Comparison of ENCODE assay signal across 20 cellular contexts in the genomic region with DNA sequence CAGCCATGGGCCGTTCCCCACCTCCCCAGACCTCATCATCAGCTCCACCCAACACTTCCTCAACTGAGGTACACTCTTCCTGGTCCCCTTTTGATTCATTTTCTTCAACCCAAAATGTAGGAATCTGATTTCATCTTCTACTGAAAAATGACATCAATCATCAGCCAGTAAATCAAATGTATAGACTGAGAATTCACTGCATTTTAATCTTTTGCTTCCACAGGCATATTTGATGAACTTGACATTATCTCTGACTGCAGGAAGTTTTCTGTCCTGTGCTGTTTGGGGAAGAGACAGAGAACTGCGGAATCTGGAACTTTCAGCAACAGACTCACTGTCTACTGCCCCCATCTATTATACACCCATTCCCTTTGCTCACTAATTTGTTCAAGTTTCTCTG. TPM values are rescaled to one million over a fixed set of nuclear protein-coding genes. Genes with fewer than 3 reads are reported as not detected.
DNase-seq lines count a peak whose midpoint lies in the region; ATAC-seq, FAIRE-seq and TF ChIP-seq lines count a peak whose summit lies in the region.
"Had no signal": no experiment of that assay in that cellular context is flagged by ENCODE, and none has a peak within 500 bp of the region (broad histone marks: within the 10 kb centered on the region; RNA-seq: fewer than 3 reads in every experiment).

No MANE protein-coding gene starts in this region.

- H3K9ac ChIP-seq in K562 (ENCODE audit: insufficient read depth in 1 of 2, low read depth in 2 of 2, low read length in 2 of 2), result no peak overlapping the region

- peaks cover 28 to 57% (median 44%) of the 10 kb centered on the region in 4 donors for H3K4me1 Mint-ChIP-seq in CD4-positive, CD25-positive, alpha-beta regulatory T cell
- H3K4me1 Mint-ChIP-seq in CD4-positive, alpha-beta T cell (ENCODE audit: low read depth), result peaks cover 12% of the 10 kb centered on the region
- H3K4me1 Mint-ChIP-seq in natural killer cell, result peaks cover 73 to 79% of the 10 kb centered on the region in 2 donors

- no peak overlapping the region for H3K4me2 ChIP-seq in K562 (ENCODE audit: insufficient read depth, low read length)
- H3K4me2 ChIP-seq: A549 had no signal

- no peak for TF ChIP-seq RAD21 in K562 (CRISPR knock-in tag; conservative IDR thresholded peaks at IDR 0.05 in 1 of 2, IDR thresholded peaks at IDR 0.05 in 1 of 2)

- DNase-seq in CD4-positive, CD25-positive, alpha-beta regulatory T cell, result no peak
- DNase-seq in CD4-positive, alpha-beta T cell, result no peak
- DNase-seq in K562 (ENCODE audit: extremely low read depth in 1 of 4, low spot score in 3 of 4) (peak in 1 of 4 experiments; percentile 14), natural killer cell (no peak), substantia nigra (lab: John Stamatoyannopoulos, UW) (no peak), left cardiac atrium (no peak), NCI-H128 (lab: John Stamatoyannopoulos, UW; ENCODE audit: unreplicated experiment) (no peak)
- DNase-seq: BE2C, Calu3, DMS 273 treated with DMSO at 0.1 percent for 48 hours, HCEC 1CT, HFFc6 had no signal

- H3K4me1 ChIP-seq in CD4-positive, CD25-positive, alpha-beta regulatory T cell (ENCODE audit: control insufficient read depth, insufficient read depth, low read length, poor library complexity, severe bottlenecking), result peaks cover 14% of the 10 kb centered on the region
- H3K4me1 ChIP-seq in K562 (replicated peaks in 1 of 2; ENCODE audit: control insufficient read depth in 2 of 2, insufficient read depth in 2 of 2, low read length in 2 of 2), result no peaks in the 10 kb centered on the region
- H3K4me1 ChIP-seq: A549, BE2C had no signal

- no peak overlapping the region for H3K27ac ChIP-seq in CD4-positive, CD25-positive, alpha-beta regulatory T cell (ENCODE audit: insufficient read depth, low read length, poor library complexity, severe bottlenecking)
- no peak overlapping the region for H3K27ac ChIP-seq in CD4-positive, alpha-beta T cell (ENCODE audit: low read depth, low read length)
- H3K27ac ChIP-seq in K562 (ENCODE audit: extremely low read depth, low read depth, low read length), result no peak overlapping the region
- no peak overlapping the region for H3K27ac ChIP-seq in substantia nigra (ENCODE audit: low read depth, low read length, poor library complexity, severe bottlenecking)
- H3K27ac ChIP-seq: A549, C4-2B had no signal

- intact Hi-C loops in CD4-positive, alpha-beta T cell (cut with DNase I, micrococcal nuclease), result no loop called here
- intact Hi-C loops in K562 (cut with micrococcal nuclease) (no loop called here), natural killer cell (cut with micrococcal nuclease) (loop anchor here (10.0 kb wide), 1 partner anchor 1214 kb away; no protein-coding TSS in a partner anchor), left cardiac atrium (cut with DNase I) (no loop called here)

- ATAC-seq in CD4-positive, CD25-positive, alpha-beta regulatory T cell (ENCODE audit: low read depth in 2 of 2), result no peak
- no peak for ATAC-seq in CD4-positive, alpha-beta T cell (ENCODE audit: poor library complexity)
- no peak for ATAC-seq in K562
- ATAC-seq in natural killer cell, result peak in 1 of 3 donors; percentile 28
- no peak for ATAC-seq in left cardiac atrium
- ATAC-seq: A549, GM12878, HepG2 had no signal

- no TSS peak for BruUV-seq in K562 (replicated peaks; lab: Mats Ljungman, UMichigan)

- H3K79me2 ChIP-seq in K562 (ENCODE audit: control insufficient read depth, insufficient read depth, low read length), result no peaks in the 10 kb centered on the region

- CTCF ChIA-PET in CD4-positive, alpha-beta T cell (lab: Charles Lee), result no interaction called here
- CTCF ChIA-PET in K562 (lab: Yijun Ruan, JAX; ENCODE audit: low intra/inter-chr PET ratio), result no interaction called here

- POLR2A ChIA-PET in CD4-positive, alpha-beta T cell (lab: Charles Lee), result no interaction called here
- POLR2A ChIA-PET in K562 (lab: Yijun Ruan, JAX), result no interaction called here

- no peak overlapping the region for H3K4me3 ChIP-seq in CD4-positive, CD25-positive, alpha-beta regulatory T cell (ENCODE audit: low read depth, low read length)
- no peak overlapping the region for H3K4me3 ChIP-seq in K562
- H3K4me3 ChIP-seq: A549, GM12878 had no signal

- no peaks in the 10 kb centered on the region for H3K27me3 ChIP-seq in CD4-positive, CD25-positive, alpha-beta regulatory T cell (ENCODE audit: control insufficient read depth, insufficient read depth, low read length)
- H3K27me3 ChIP-seq in CD4-positive, alpha-beta T cell (ENCODE audit: control insufficient read depth, insufficient read depth, low read length), result no peaks in the 10 kb centered on the region
- no peaks in the 10 kb centered on the region for H3K27me3 ChIP-seq in K562 (ENCODE audit: control insufficient read depth in 2 of 2, insufficient read depth in 2 of 2, low read length in 2 of 2)
- H3K27me3 ChIP-seq: BE2C had no signal

- H3K9me3 ChIP-seq in CD4-positive, CD25-positive, alpha-beta regulatory T cell (ENCODE audit: control insufficient read depth in 2 of 2, low read length in 2 of 2), result no peaks in the 10 kb centered on the region
- H3K9me3 ChIP-seq in CD4-positive, alpha-beta T cell (ENCODE audit: control insufficient read depth, low read length), result no peaks in the 10 kb centered on the region
- H3K9me3 ChIP-seq in K562 (replicated peaks; ENCODE audit: control insufficient read depth, insufficient read depth, low read depth, low read length), result no peaks in the 10 kb centered on the region
- H3K9me3 ChIP-seq: A549, BE2C had no signal

- H3K27ac Mint-ChIP-seq in CD4-positive, CD25-positive, alpha-beta regulatory T cell, result peak overlapping the region in 2 of 3 donors; percentile 31 to 87
- peak overlapping the region; percentile 7 for H3K27ac Mint-ChIP-seq in CD4-positive, alpha-beta T cell
- H3K27ac Mint-ChIP-seq in natural killer cell, result peak overlapping the region; percentile 84 to 91
- H3K27ac Mint-ChIP-seq: HFFc6 had no signal

- H4K20me1 ChIP-seq in K562 (replicated peaks; ENCODE audit: control insufficient read depth, insufficient read depth, low read length), result no peaks in the 10 kb centered on the region

- no peaks in the 10 kb centered on the region for H3K27me3 Mint-ChIP-seq in CD4-positive, CD25-positive, alpha-beta regulatory T cell
- H3K27me3 Mint-ChIP-seq in CD4-positive, alpha-beta T cell, result peaks cover 3% of the 10 kb centered on the region
- H3K27me3 Mint-ChIP-seq in natural killer cell (ENCODE audit: low read depth in 2 of 2), result no peaks in the 10 kb centered on the region

- peaks cover 0 to 3% (median 0%) of the 10 kb centered on the region in 7 donors for H3K9me3 Mint-ChIP-seq in CD4-positive, CD25-positive, alpha-beta regulatory T cell
- no peaks in the 10 kb centered on the region for H3K9me3 Mint-ChIP-seq in CD4-positive, alpha-beta T cell
- H3K9me3 Mint-ChIP-seq in natural killer cell, result no peaks in the 10 kb centered on the region
- H3K9me3 Mint-ChIP-seq: HFFc6 had no signal

- no peak for FAIRE-seq in K562 (lab: Jason Lieb, UNC)
- FAIRE-seq: A549, GM12878, GM18507, HepG2, HTR-8/SVneo had no signal

- in situ Hi-C loops in K562 (cut with MboI), result no loop called here

- no peak for TF ChIP-seq CTCF in CD4-positive, alpha-beta T cell (IDR thresholded peaks at IDR 0.05)
- TF ChIP-seq CTCF in K562 (IDR thresholded peaks at IDR 0.05 in 2 of 3, conservative IDR thresholded peaks at IDR 0.05 in 1 of 3; ENCODE audit: insufficient read depth in 2 of 3, low read depth in 1 of 3, low read length in 3 of 3), result no peak
- no peak for TF ChIP-seq CTCF in natural killer cell (IDR thresholded peaks at IDR 0.05)

- peaks cover 65% of the 10 kb centered on the region for H3K36me3 Mint-ChIP-seq in CD4-positive, CD25-positive, alpha-beta regulatory T cell
- H3K36me3 Mint-ChIP-seq in CD4-positive, alpha-beta T cell (ENCODE audit: low read depth), result peaks cover 53% of the 10 kb centered on the region
- peaks cover 51% of the 10 kb centered on the region for H3K36me3 Mint-ChIP-seq in natural killer cell

- TF ChIP-seq POLR2A in K562 (conservative IDR thresholded peaks at IDR 0.05), result no peak

- TF ChIP-seq EP300 in K562 (IDR thresholded peaks at IDR 0.05; ENCODE audit: low read length), result no peak

- peaks cover 79% of the 10 kb centered on the region for H3K36me3 ChIP-seq in CD4-positive, CD25-positive, alpha-beta regulatory T cell (ENCODE audit: control insufficient read depth, insufficient read depth, low read length)
- no peaks in the 10 kb centered on the region for H3K36me3 ChIP-seq in K562 (ENCODE audit: control insufficient read depth, insufficient read depth, low read length)
- H3K36me3 ChIP-seq: BE2C had no signal

- H3K4me3 Mint-ChIP-seq in CD4-positive, CD25-positive, alpha-beta regulatory T cell, result peak overlapping the region in 1 of 4 donors; percentile 13
- no peak overlapping the region for H3K4me3 Mint-ChIP-seq in CD4-positive, alpha-beta T cell
- peak overlapping the region; percentile 70 for H3K4me3 Mint-ChIP-seq in natural killer cell
- H3K4me3 Mint-ChIP-seq: HFFc6 had no signal

- 0% methylated on average over 2 of the region's 2 CpGs for WGBS in K562 (ENCODE audit: insufficient coverage, low coverage, missing lambda C conversion rate)

- no peak overlapping the region for H2AFZ ChIP-seq in K562 (ENCODE audit: low read depth, low read length)

- no peaks in the 10 kb centered on the region for H3K9me1 ChIP-seq in K562 (ENCODE audit: control insufficient read depth, insufficient read depth, low read length)

RNA-seq across cellular contexts. Expression of a gene that starts 7.8 kb away (rescaled TPM):
- total RNA-seq in CD4-positive, CD25-positive, alpha-beta regulatory T cell, result 97.3 TPM
- 100 to 1,000 TPM in 2 of 4 donors, 10 to 100 TPM in 2; 98.0 to 112 (median 102) TPM for polyA plus RNA-seq in CD4-positive, CD25-positive, alpha-beta regulatory T cell
- total RNA-seq in CD4-positive, alpha-beta T cell, result 10 to 100 TPM; 15.2 to 16.2 TPM
- not detected in 2 replicates for total RNA-seq in K562 (2011; cell fraction: chromatin; rRNA removed; ENCODE audit: low replicate concordance)
- total RNA-seq in K562 (2011; cell fraction: nucleolus; rRNA removed), result not detected in 2 replicates
- total RNA-seq in K562 (2011; cell fraction: nucleoplasm; rRNA removed), result not detected in 2 replicates
- total RNA-seq in K562 (2014; rRNA removed) (not detected in 2 replicates), K562 (2014; rRNA removed; fragmentation: Illumina TruSeq; extraction: Trizol) (not detected in 2 replicates), K562 (2015; rRNA removed; fragmentation: Illumina TruSeq; extraction: Trizol) (not detected in 2 replicates), K562 (2021) (not detected in 2 replicates), natural killer cell (100 to 1,000 TPM; 171 to 313 (median 197) TPM), left cardiac atrium (under 1 TPM; 0.55 to 0.59 TPM)
- polyA plus RNA-seq in K562 (2011; rRNA removed) (not detected in 2 replicates), K562 (2014; fragmentation: Illumina TruSeq; extraction: Trizol) (not detected in 2 replicates), K562 (2014; fragmentation: Nextera tagmentation; extraction: Ambion mirVana) (not detected), K562 (2014; rRNA removed) (not detected in 2 replicates)
- polyA plus RNA-seq in K562 (2011; cell fraction: cytosol; rRNA removed), result not detected in 2 replicates
- polyA plus RNA-seq in K562 (2011; cell fraction: nucleus; rRNA removed), result not detected in 2 replicates
- not detected in 2 replicates for polyA plus RNA-seq in K562 (2012)
- polyA minus RNA-seq in K562 (2011; rRNA and poly(A)+ RNA removed), result not detected in 2 replicates
- polyA minus RNA-seq in K562 (2011; cell fraction: cytosol; rRNA and poly(A)+ RNA removed), result not detected in 2 replicates
- polyA minus RNA-seq in K562 (2011; cell fraction: nucleus; rRNA and poly(A)+ RNA removed), result not detected in 2 replicates
- total RNA-seq: Calu3, Daoy, HepG2, HFFc6 had no signal
- polyA plus RNA-seq: A549, AG04450, HepG2 had no signal

Comparison
In these comparisons a context has a peak if more than half of its experiments do, and no peak if none do; other contexts are left out.
1. H3K27ac Mint-ChIP-seq: peak in every context shown above with its lines; median percentile 88 in natural killer cell; 59 in CD4-positive, CD25-positive, alpha-beta regulatory T cell; 7 in CD4-positive, alpha-beta T cell.
2. RNA of a gene that starts 7.8 kb away (total RNA-seq): 171 to 313 TPM in natural killer cell, 97.3 TPM in CD4-positive, CD25-positive, alpha-beta regulatory T cell (single experiment) and 15.2 to 16.2 TPM in CD4-positive, alpha-beta T cell; 0.55 to 0.59 TPM in left cardiac atrium and not detected in K562; every median in the first group is over 10 times any median in the second.